10 cellular contexts compared by ENCODE assay signal in genomic region chrX:118212817-118213183, GRCh38.
DNase-seq lines count a peak whose midpoint lies in the region; ATAC-seq and TF ChIP-seq lines count a peak whose summit lies in the region.
"Had no signal": no experiment of that assay in that cellular context is flagged by ENCODE, and none has a peak within 500 bp of the region (broad histone marks: within the 10 kb centered on the region; RNA-seq: fewer than 3 reads in every experiment).

No MANE protein-coding gene starts in this region.

- TF ChIP-seq CTCF in GM10266 (IDR thresholded peaks at IDR 0.05; ENCODE audit: control insufficient read depth, insufficient read depth, low read depth, missing control alignments) = no peak

- ATAC-seq in GM19455 (IDR thresholded peaks at IDR 0.05; ENCODE audit: unreplicated experiment) (peak; percentile 83), HG03066 (IDR thresholded peaks at IDR 0.05; ENCODE audit: low read depth, unreplicated experiment) (peak; percentile 88), left lobe of liver (no peak)
- ATAC-seq: sciatic nerve had no signal

- peak; percentile 12 for DNase-seq in GM10266 (ENCODE audit: extremely low spot score)
- peak; percentile 80 for DNase-seq in NOMO-1 treated with DMSO at 0.1 percent for 48 hours (lab: John Stamatoyannopoulos, UW; ENCODE audit: unreplicated experiment)
- DNase-seq in left lobe of liver (ENCODE audit: low spot score) = no peak
- DNase-seq in activated CD4-positive, alpha-beta T cell treated with anti-CD3 and anti-CD28 coated beads for 4 hours = no peak
- DNase-seq in NCI-H2227 treated with DMSO at 0.1 percent for 48 hours (lab: John Stamatoyannopoulos, UW) = no peak
- no peak for DNase-seq in NCI-H1694 (lab: John Stamatoyannopoulos, UW)
- DNase-seq: activated T-cell treated with anti-CD3 and anti-CD28 coated beads, Interleukin-2, amount 50 U/mL, for 24 hours had no signal

Comparison
In these comparisons a context has a peak if more than half of its experiments do, and no peak if none do; other contexts are left out.
1. DNase-seq: peak in GM10266 (single experiment) and NOMO-1 treated with DMSO at 0.1 percent for 48 hours (single experiment); none in left lobe of liver (single experiment), activated CD4-positive, alpha-beta T cell treated with anti-CD3 and anti-CD28 coated beads for 4 hours (0 of 2), NCI-H2227 treated with DMSO at 0.1 percent for 48 hours (single experiment) and NCI-H1694 (single experiment).